ENCODE assay signal across 1 cellular context in the genomic region with DNA sequence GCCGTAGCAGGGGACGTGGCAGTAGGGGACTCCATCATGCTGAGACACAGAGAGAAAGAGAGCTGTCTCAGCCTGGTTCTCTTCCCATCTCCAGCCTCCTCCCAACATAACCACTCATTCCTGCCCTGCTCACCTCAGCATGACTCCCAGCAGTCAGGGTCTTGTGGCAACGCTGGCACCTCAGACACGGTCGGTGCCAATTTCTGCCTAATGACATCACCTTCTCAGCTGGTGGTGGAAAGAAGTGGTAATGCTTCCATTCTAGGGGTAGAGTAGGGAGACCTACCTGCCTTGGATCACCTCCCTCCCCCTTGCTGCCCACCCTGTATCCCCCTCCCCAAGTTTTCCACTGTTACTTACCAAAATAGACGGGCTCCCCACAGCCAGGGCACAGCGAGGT.
TF ChIP-seq lines count a peak whose summit lies in the region.

No MANE protein-coding gene starts in this region.

TF ChIP-seq in HepG2, 621 proteins besides CTCF, POLR2A, EP300 and RAD21:
- TF ChIP-seq ZNF512 (CRISPR knock-in tag; IDR thresholded peaks at IDR 0.05) (no peak), POLR2AphosphoS2 (IDR thresholded peaks at IDR 0.05; ENCODE audit: low read depth, low read length) (no peak), ATF7 (IDR thresholded peaks at IDR 0.05) (peak; percentile 39; the same call in 1 of the 2 replicates), ATF7 (CRISPR knock-in tag; IDR thresholded peaks at IDR 0.05) (no peak), PAXIP1 (CRISPR knock-in tag; conservative IDR thresholded peaks at IDR 0.05) (no peak), KDM3A (CRISPR knock-in tag; IDR thresholded peaks at IDR 0.05; ENCODE audit: low read depth) (no peak), NONO (IDR thresholded peaks at IDR 0.05) (no peak), NONO (CRISPR knock-in tag; conservative IDR thresholded peaks at IDR 0.05) (peak; percentile 41; the same call in 1 of the 2 replicates), PHB2 (IDR thresholded peaks at IDR 0.05; ENCODE audit: partially characterized antibody) (no peak), IRX3 (CRISPR knock-in tag; IDR thresholded peaks at IDR 0.05; ENCODE audit: borderline replicate concordance, low read depth) (no peak), ERF (CRISPR knock-in tag; IDR thresholded peaks at IDR 0.05) (no peak)
- TF ChIP-seq, protein P1, sequence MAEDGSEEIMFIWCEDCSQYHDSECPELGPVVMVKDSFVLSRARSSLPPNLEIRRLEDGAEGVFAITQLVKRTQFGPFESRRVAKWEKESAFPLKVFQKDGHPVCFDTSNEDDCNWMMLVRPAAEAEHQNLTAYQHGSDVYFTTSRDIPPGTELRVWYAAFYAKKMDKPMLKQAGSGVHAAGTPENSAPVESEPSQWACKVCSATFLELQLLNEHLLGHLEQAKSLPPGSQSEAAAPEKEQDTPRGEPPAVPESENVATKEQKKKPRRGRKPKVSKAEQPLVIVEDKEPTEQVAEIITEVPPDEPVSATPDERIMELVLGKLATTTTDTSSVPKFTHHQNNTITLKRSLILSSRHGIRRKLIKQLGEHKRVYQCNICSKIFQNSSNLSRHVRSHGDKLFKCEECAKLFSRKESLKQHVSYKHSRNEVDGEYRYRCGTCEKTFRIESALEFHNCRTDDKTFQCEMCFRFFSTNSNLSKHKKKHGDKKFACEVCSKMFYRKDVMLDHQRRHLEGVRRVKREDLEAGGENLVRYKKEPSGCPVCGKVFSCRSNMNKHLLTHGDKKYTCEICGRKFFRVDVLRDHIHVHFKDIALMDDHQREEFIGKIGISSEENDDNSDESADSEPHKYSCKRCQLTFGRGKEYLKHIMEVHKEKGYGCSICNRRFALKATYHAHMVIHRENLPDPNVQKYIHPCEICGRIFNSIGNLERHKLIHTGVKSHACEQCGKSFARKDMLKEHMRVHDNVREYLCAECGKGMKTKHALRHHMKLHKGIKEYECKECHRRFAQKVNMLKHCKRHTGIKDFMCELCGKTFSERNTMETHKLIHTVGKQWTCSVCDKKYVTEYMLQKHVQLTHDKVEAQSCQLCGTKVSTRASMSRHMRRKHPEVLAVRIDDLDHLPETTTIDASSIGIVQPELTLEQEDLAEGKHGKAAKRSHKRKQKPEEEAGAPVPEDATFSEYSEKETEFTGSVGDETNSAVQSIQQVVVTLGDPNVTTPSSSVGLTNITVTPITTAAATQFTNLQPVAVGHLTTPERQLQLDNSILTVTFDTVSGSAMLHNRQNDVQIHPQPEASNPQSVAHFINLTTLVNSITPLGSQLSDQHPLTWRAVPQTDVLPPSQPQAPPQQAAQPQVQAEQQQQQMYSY (CRISPR knock-in tag; IDR thresholded peaks at IDR 0.05), result no peak
- TF ChIP-seq, protein P2, sequence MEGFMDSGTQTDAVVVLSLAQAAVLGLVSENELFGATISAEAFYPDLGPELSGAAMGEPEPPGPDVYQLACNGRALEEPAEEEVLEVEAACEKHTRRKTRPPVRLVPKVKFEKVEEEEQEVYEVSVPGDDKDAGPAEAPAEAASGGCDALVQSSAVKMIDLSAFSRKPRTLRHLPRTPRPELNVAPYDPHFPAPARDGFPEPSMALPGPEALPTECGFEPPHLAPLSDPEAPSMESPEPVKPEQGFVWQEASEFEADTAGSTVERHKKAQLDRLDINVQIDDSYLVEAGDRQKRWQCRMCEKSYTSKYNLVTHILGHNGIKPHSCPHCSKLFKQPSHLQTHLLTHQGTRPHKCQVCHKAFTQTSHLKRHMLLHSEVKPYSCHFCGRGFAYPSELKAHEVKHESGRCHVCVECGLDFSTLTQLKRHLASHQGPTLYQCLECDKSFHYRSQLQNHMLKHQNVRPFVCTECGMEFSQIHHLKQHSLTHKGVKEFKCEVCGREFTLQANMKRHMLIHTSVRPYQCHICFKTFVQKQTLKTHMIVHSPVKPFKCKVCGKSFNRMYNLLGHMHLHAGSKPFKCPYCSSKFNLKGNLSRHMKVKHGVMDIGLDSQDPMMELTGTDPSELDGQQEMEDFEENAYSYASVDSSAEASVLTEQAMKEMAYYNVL (CRISPR knock-in tag; IDR thresholded peaks at IDR 0.05; ENCODE audit: borderline replicate concordance), result no peak
